Comparison of ENCODE assay signal across 35 cellular contexts in genomic region chr6:56407883-56408282, GRCh38.
"Had no signal": no experiment of that assay in that cellular context is flagged by ENCODE, and none has a peak within 500 bp of the region (broad histone marks: within the 10 kb centered on the region; RNA-seq: fewer than 3 reads in every experiment).

No MANE protein-coding gene starts in this region.

- H3K9ac ChIP-seq: KMS-11 had no signal

- H3K4me2 ChIP-seq: KMS-11 had no signal

- H3K27ac ChIP-seq: KMS-11 had no signal

- H3K36me3 ChIP-seq: MG63 had no signal

- DNase-seq: Karpas-422, Kasumi-1, KG1, MG63, MM.1S, MV-4-11, NCI-H1048, NCI-H1092, NCI-H1092 treated with DMSO at 0.1 percent for 48 hours, NCI-H1105, NCI-H1105 treated with DMSO at 0.1 percent for 48 hours, NCI-H1417, NCI-H1417 treated with DMSO at 0.1 percent for 48 hours, NCI-H1436, NCI-H1436 treated with DMSO at 0.1 percent for 48 hours, NCI-H146, NCI-H1694, NCI-H1694 treated with DMSO at 0.1 percent for 48 hours, NCI-H187, NCI-H187 treated with DMSO at 0.1 percent for 48 hours, NCI-H1930, NCI-H2029, NCI-H2029 treated with DMSO at 0.1 percent for 48 hours, NCI-H2081, NCI-H2081 treated with DMSO at 0.1 percent for 48 hours, NCI-H2107, NCI-H2171, NCI-H2171 treated with DMSO at 0.1 percent for 48 hours, NCI-H2227 treated with DMSO at 0.1 percent for 48 hours, NCI-H226, NCI-H345, NCI-H446, NCI-H446 treated with DMSO at 0.1 percent for 48 hours, NCI-H510A had no signal

- H3K4me3 ChIP-seq: MG63 had no signal

- H3K27me3 ChIP-seq: MG63 had no signal

- H3K9me3 ChIP-seq: MG63 had no signal
